ENCODE assay signal across 10 cellular contexts in genomic region chr3:66302288-66302687, GRCh38.
DNase-seq lines count a peak whose midpoint lies in the region; ATAC-seq lines count a peak whose summit lies in the region.
"Had no signal": no experiment of that assay in that cellular context is flagged by ENCODE, and none has a peak within 500 bp of the region (broad histone marks: within the 10 kb centered on the region; RNA-seq: fewer than 3 reads in every experiment).

No MANE protein-coding gene starts in this region.

- H3K4me3 ChIP-seq in mesenchymal stem cell (ENCODE audit: insufficient read depth in 1 of 2, low read depth in 1 of 2, low read length in 2 of 2) = no peak overlapping the region
- no peak overlapping the region for H3K4me3 ChIP-seq in aorta (ENCODE audit: low read length in 2 of 2)
- H3K4me3 ChIP-seq: SJSA1 had no signal

- H4K8ac ChIP-seq in mesenchymal stem cell (ENCODE audit: low read length) = no peak overlapping the region

- no peaks in the 10 kb centered on the region for H3K9me3 ChIP-seq in mesenchymal stem cell (ENCODE audit: control insufficient read depth, low read length)
- no peaks in the 10 kb centered on the region for H3K9me3 ChIP-seq in aorta (ENCODE audit: control insufficient read depth, low read length)
- H3K9me3 ChIP-seq: SJSA1 had no signal

- peaks cover 13% of the 10 kb centered on the region for H3K79me1 ChIP-seq in mesenchymal stem cell (replicated peaks; ENCODE audit: low read length, poor library complexity, severe bottlenecking)

- no peak overlapping the region for H3K4ac ChIP-seq in mesenchymal stem cell (ENCODE audit: low read depth in 1 of 2, low read length in 2 of 2)

- ATAC-seq in GM18861 (IDR thresholded peaks at IDR 0.05; ENCODE audit: unreplicated experiment) = peak; percentile 83
- ATAC-seq in HG02588 (IDR thresholded peaks at IDR 0.05; ENCODE audit: unreplicated experiment) = peak; percentile 58
- ATAC-seq in aorta (ENCODE audit: low FRiP score) = no peak

- H3K4me1 ChIP-seq in mesenchymal stem cell (ENCODE audit: control insufficient read depth, insufficient read depth, low read depth, low read length) = peaks cover 5% of the 10 kb centered on the region
- no peaks in the 10 kb centered on the region for H3K4me1 ChIP-seq in aorta (ENCODE audit: control insufficient read depth in 1 of 2, insufficient read depth in 2 of 2, low read length in 2 of 2)
- H3K4me1 ChIP-seq: SJSA1 had no signal

- H3K27ac ChIP-seq in mesenchymal stem cell (ENCODE audit: low read length, poor library complexity, severe bottlenecking) = no peak overlapping the region
- H3K27ac ChIP-seq in aorta (ENCODE audit: low read depth in 1 of 2, low read length in 2 of 2) = no peak overlapping the region
- H3K27ac ChIP-seq: SJSA1 had no signal

- no peak overlapping the region for H2BK5ac ChIP-seq in mesenchymal stem cell (ENCODE audit: low read depth, low read length, poor library complexity, severe bottlenecking)

- H3K14ac ChIP-seq in mesenchymal stem cell (ENCODE audit: low read length in 2 of 2) = no peak overlapping the region

- H3K18ac ChIP-seq in mesenchymal stem cell (ENCODE audit: low read depth in 1 of 2, low read length in 2 of 2) = no peak overlapping the region

- 100% methylated on average over 2 of the region's 3 CpGs for WGBS in mesenchymal stem cell
- WGBS in aorta, 2 donors = 91% methylated on average over 3 of the region's 3 CpGs

- H2AK5ac ChIP-seq in mesenchymal stem cell (ENCODE audit: low read length, severe bottlenecking) = peak overlapping the region; percentile 17

- no peak overlapping the region for H4K91ac ChIP-seq in mesenchymal stem cell (ENCODE audit: low read length)

- H2BK120ac ChIP-seq in mesenchymal stem cell (ENCODE audit: low read depth, low read length) = no peak overlapping the region

- no peaks in the 10 kb centered on the region for H3K27me3 ChIP-seq in mesenchymal stem cell (ENCODE audit: control insufficient read depth in 1 of 2, insufficient read depth in 1 of 2, low read length in 2 of 2)
- H3K27me3 ChIP-seq in aorta (ENCODE audit: control insufficient read depth in 1 of 2, insufficient read depth in 2 of 2, low read length in 1 of 2) = no peaks in the 10 kb centered on the region
- H3K27me3 ChIP-seq: SJSA1 had no signal

- H2AFZ ChIP-seq in mesenchymal stem cell (ENCODE audit: low read depth, low read length) = no peak overlapping the region

- H3K9ac ChIP-seq in mesenchymal stem cell (ENCODE audit: low read length) = no peak overlapping the region

- H2BK12ac ChIP-seq in mesenchymal stem cell (ENCODE audit: low read length in 2 of 2) = no peak overlapping the region

- DNase-seq in T-helper 9 cell (peak; percentile 19), mesenchymal stem cell (no peak), aorta (no peak), Kasumi-1 (lab: John Stamatoyannopoulos, UW) (no peak), OCI-M1 (lab: John Stamatoyannopoulos, UW) (no peak), NCI-H1105 (lab: John Stamatoyannopoulos, UW) (no peak)
- DNase-seq: IMR-90 had no signal

- H3K23ac ChIP-seq in mesenchymal stem cell (ENCODE audit: low read length in 2 of 2) = no peak overlapping the region

- no peak overlapping the region for H2BK15ac ChIP-seq in mesenchymal stem cell (ENCODE audit: low read depth, poor library complexity, severe bottlenecking)

- intact Hi-C loops in aorta (cut with DNase I) = no loop called here

- H3K4me2 ChIP-seq in mesenchymal stem cell (ENCODE audit: low read length, poor library complexity, severe bottlenecking) = no peak overlapping the region

- no peaks in the 10 kb centered on the region for H3K36me3 ChIP-seq in mesenchymal stem cell (ENCODE audit: control insufficient read depth in 1 of 2, insufficient read depth in 2 of 2, low read depth in 1 of 2, low read length in 2 of 2)
- no peaks in the 10 kb centered on the region for H3K36me3 ChIP-seq in aorta (ENCODE audit: control insufficient read depth in 1 of 2, insufficient read depth in 2 of 2, low read length in 1 of 2)
- H3K36me3 ChIP-seq: SJSA1 had no signal
